In genomic region chr12:107092669-107093546, GRCh38 we compare ENCODE assay signal across 1 cellular context.
TF ChIP-seq lines count a peak whose summit lies in the region.

No MANE protein-coding gene starts in this region.

TF ChIP-seq in HepG2, 621 proteins besides CTCF, POLR2A, EP300 and RAD21 (continued from another document):
- TF ChIP-seq ZXDC (CRISPR knock-in tag; IDR thresholded peaks at IDR 0.05) (no peak), ZNF143 (CRISPR knock-in tag; IDR thresholded peaks at IDR 0.05) (0 out of 2 replicates have a peak, but pooled peaks have one; percentile 5), ZNF770 (CRISPR knock-in tag; IDR thresholded peaks at IDR 0.05) (peak; percentile 79), ZNF704 (CRISPR knock-in tag; IDR thresholded peaks at IDR 0.05; ENCODE audit: borderline replicate concordance) (peak; percentile 70), PAWR (CRISPR knock-in tag; IDR thresholded peaks at IDR 0.05; ENCODE audit: borderline replicate concordance) (0 out of 2 replicates have a peak, but pooled peaks have one; percentile 21), ZFAT (CRISPR knock-in tag; conservative IDR thresholded peaks at IDR 0.05) (no peak; the same call in 1 of the 2 replicates), ZNF343 (CRISPR knock-in tag; IDR thresholded peaks at IDR 0.05) (0 out of 2 replicates have a peak, but pooled peaks have one; percentile 32), ZNF567 (CRISPR knock-in tag; IDR thresholded peaks at IDR 0.05; ENCODE audit: borderline replicate concordance) (peak; percentile 13; the same call in 1 of the 2 replicates), ZNF557 (CRISPR knock-in tag; IDR thresholded peaks at IDR 0.05) (0 out of 2 replicates have a peak, but pooled peaks have one; percentile 37), ZNF232 (CRISPR knock-in tag; IDR thresholded peaks at IDR 0.05; ENCODE audit: borderline replicate concordance) (0 out of 2 replicates have a peak, but pooled peaks have one; percentile 6), ZNF891 (CRISPR knock-in tag; IDR thresholded peaks at IDR 0.05) (no peak), NCOA1 (CRISPR knock-in tag; IDR thresholded peaks at IDR 0.05) (no peak), YY1 (IDR thresholded peaks at IDR 0.05; ENCODE audit: insufficient read depth, insufficient replicate concordance, low read depth, low read length) (peak; percentile 27), ETS1 (CRISPR knock-in tag; IDR thresholded peaks at IDR 0.05) (0 out of 2 replicates have a peak, but pooled peaks have one; percentile 55), ZSCAN20 (CRISPR knock-in tag; IDR thresholded peaks at IDR 0.05; ENCODE audit: borderline replicate concordance) (0 out of 2 replicates have a peak, but pooled peaks have one; percentile 83), HNF4G (IDR thresholded peaks at IDR 0.05; ENCODE audit: borderline replicate concordance, low read depth, low read length) (no peak), HNF4G (CRISPR knock-in tag; IDR thresholded peaks at IDR 0.05; ENCODE audit: borderline replicate concordance, low read depth) (no peak), DMAP1 (CRISPR knock-in tag; IDR thresholded peaks at IDR 0.05) (0 out of 2 replicates have a peak, but pooled peaks have one; percentile 14), ZNF333 (CRISPR knock-in tag; IDR thresholded peaks at IDR 0.05; ENCODE audit: borderline replicate concordance) (peak; percentile 14; the same call in 1 of the 2 replicates), SAP130 (CRISPR knock-in tag; IDR thresholded peaks at IDR 0.05; ENCODE audit: low read depth) (no peak), GRHL1 (CRISPR knock-in tag; conservative IDR thresholded peaks at IDR 0.05) (no peak), ZNF430 (CRISPR knock-in tag; IDR thresholded peaks at IDR 0.05) (0 out of 2 replicates have a peak, but pooled peaks have one; percentile 10), ZNF703 (CRISPR knock-in tag; IDR thresholded peaks at IDR 0.05; ENCODE audit: borderline replicate concordance) (0 out of 2 replicates have a peak, but pooled peaks have one; percentile 42), ZFP37 (CRISPR knock-in tag; IDR thresholded peaks at IDR 0.05; ENCODE audit: borderline replicate concordance) (no peak), HOXA9 (CRISPR knock-in tag; IDR thresholded peaks at IDR 0.05; ENCODE audit: borderline replicate concordance) (0 out of 2 replicates have a peak, but pooled peaks have one; percentile 27), AGO2 (optimal IDR thresholded peaks at IDR 0.05; ENCODE audit: low read depth, low read length) (peak; percentile 56), ZNF746 (CRISPR knock-in tag; IDR thresholded peaks at IDR 0.05) (0 out of 2 replicates have a peak, but pooled peaks have one; percentile 37), ISX (CRISPR knock-in tag; conservative IDR thresholded peaks at IDR 0.05) (0 out of 2 replicates have a peak, but pooled peaks have one; percentile 59), ZNF547 (CRISPR knock-in tag; IDR thresholded peaks at IDR 0.05) (no peak), DRAP1 (CRISPR knock-in tag; IDR thresholded peaks at IDR 0.05) (no peak), LBX2 (CRISPR knock-in tag; IDR thresholded peaks at IDR 0.05; ENCODE audit: borderline replicate concordance) (peak; percentile 13; the same call in 1 of the 2 replicates), PAX8 (CRISPR knock-in tag; IDR thresholded peaks at IDR 0.05; ENCODE audit: borderline replicate concordance) (no peak), TBX2 (CRISPR knock-in tag; IDR thresholded peaks at IDR 0.05; ENCODE audit: borderline replicate concordance) (peak; percentile 68; the same call in 1 of the 2 replicates), ASH2L (IDR thresholded peaks at IDR 0.05; ENCODE audit: insufficient read length, low read depth, low read length) (no peak), MZF1 (CRISPR knock-in tag; IDR thresholded peaks at IDR 0.05; ENCODE audit: borderline replicate concordance) (no peak), HMGXB4 (CRISPR knock-in tag; IDR thresholded peaks at IDR 0.05; ENCODE audit: borderline replicate concordance in 1 of 2, low read depth in 1 of 2) (peak in 1 of 2 experiments; percentile 67; a peak in 2 of 4 replicates), ZBTB37 (CRISPR knock-in tag; IDR thresholded peaks at IDR 0.05) (no peak)
